8 cellular contexts compared by ENCODE assay signal in genomic region chr9:9942764-9943424, GRCh38.
DNase-seq lines count a peak whose midpoint lies in the region; ATAC-seq and TF ChIP-seq lines count a peak whose summit lies in the region.

No MANE protein-coding gene starts in this region.

- no peaks in the 10 kb centered on the region for H3K36me3 ChIP-seq in CD4-positive, CD25-positive, alpha-beta regulatory T cell (ENCODE audit: control insufficient read depth, insufficient read depth, low read length)

- no peak overlapping the region for H3K27ac Mint-ChIP-seq in CD4-positive, CD25-positive, alpha-beta regulatory T cell
- H3K27ac Mint-ChIP-seq in activated CD8-positive, alpha-beta T cell treated with anti-CD3 and anti-CD28 coated beads, Interleukin-2, amount 10 ng/mL, durations not matched to agents 7 days and 5 days, result no peak overlapping the region

- TF ChIP-seq POLR2A in erythroblast (IDR thresholded peaks at IDR 0.05; ENCODE audit: low read length), result no peak

- H3K36me3 Mint-ChIP-seq in CD4-positive, CD25-positive, alpha-beta regulatory T cell, result no peaks in the 10 kb centered on the region
- H3K36me3 Mint-ChIP-seq in activated CD8-positive, alpha-beta T cell treated with anti-CD3 and anti-CD28 coated beads, Interleukin-2, amount 10 ng/mL, durations not matched to agents 7 days and 5 days (ENCODE audit: low read depth), result no peaks in the 10 kb centered on the region

- POLR2A ChIA-PET in activated CD8-positive, alpha-beta T cell treated with anti-CD3 and anti-CD28 coated beads, Interleukin-2, amount 10 ng/mL, durations not matched to agents 7 days and 5 days (lab: Charles Lee), result no interaction called here

- no peaks in the 10 kb centered on the region for H3K9me3 ChIP-seq in CD4-positive, CD25-positive, alpha-beta regulatory T cell (ENCODE audit: control insufficient read depth in 2 of 2, low read length in 2 of 2)

- DNase-seq in CD4-positive, CD25-positive, alpha-beta regulatory T cell, result peak in 2 of 3 donors; percentile 21 to 41
- DNase-seq in NCI-H446 treated with DMSO at 0.1 percent for 48 hours (lab: John Stamatoyannopoulos, UW) (peak; percentile 68), erythroblast (lab: John Stamatoyannopoulos, UW) (peak; percentile 38 to 65), myocyte (ENCODE audit: low read depth) (peak; percentile 58), stromal cell of bone marrow (ENCODE audit: low read depth) (peak; percentile 18)
- DNase-seq in activated CD8-positive, alpha-beta T cell treated with anti-CD3 and anti-CD28 coated beads, Interleukin-2, amount 10 ng/mL, durations not matched to agents 7 days and 5 days, result peak; percentile 59

- no peak overlapping the region for H3K4me3 ChIP-seq in CD4-positive, CD25-positive, alpha-beta regulatory T cell (ENCODE audit: low read depth, low read length)

- no peaks in the 10 kb centered on the region for H3K4me1 ChIP-seq in CD4-positive, CD25-positive, alpha-beta regulatory T cell (ENCODE audit: control insufficient read depth, insufficient read depth, low read length, poor library complexity, severe bottlenecking)

- H3K4me1 Mint-ChIP-seq in CD4-positive, CD25-positive, alpha-beta regulatory T cell, result no peaks in the 10 kb centered on the region
- no peaks in the 10 kb centered on the region for H3K4me1 Mint-ChIP-seq in activated CD8-positive, alpha-beta T cell treated with anti-CD3 and anti-CD28 coated beads, Interleukin-2, amount 10 ng/mL, durations not matched to agents 7 days and 5 days (ENCODE audit: low read depth)

- no peak overlapping the region for H3K27ac ChIP-seq in CD4-positive, CD25-positive, alpha-beta regulatory T cell (ENCODE audit: insufficient read depth, low read length, poor library complexity, severe bottlenecking)

- H3K27me3 Mint-ChIP-seq in CD4-positive, CD25-positive, alpha-beta regulatory T cell, result no peaks in the 10 kb centered on the region
- no peaks in the 10 kb centered on the region for H3K27me3 Mint-ChIP-seq in activated CD8-positive, alpha-beta T cell treated with anti-CD3 and anti-CD28 coated beads, Interleukin-2, amount 10 ng/mL, durations not matched to agents 7 days and 5 days (ENCODE audit: low read depth)

- peak in 1 of 2 donors; percentile 52 for ATAC-seq in CD4-positive, CD25-positive, alpha-beta regulatory T cell (ENCODE audit: low read depth in 2 of 2)
- peak; percentile 80 for ATAC-seq in GM19035 (IDR thresholded peaks at IDR 0.05; ENCODE audit: unreplicated experiment)
- peak; percentile 83 for ATAC-seq in HG03280 (IDR thresholded peaks at IDR 0.05; ENCODE audit: unreplicated experiment)
- ATAC-seq in activated CD8-positive, alpha-beta T cell treated with anti-CD3 and anti-CD28 coated beads, Interleukin-2, amount 10 ng/mL, durations not matched to agents 7 days and 5 days, result no peak

- H3K4me3 Mint-ChIP-seq in CD4-positive, CD25-positive, alpha-beta regulatory T cell, result no peak overlapping the region
- no peak overlapping the region for H3K4me3 Mint-ChIP-seq in activated CD8-positive, alpha-beta T cell treated with anti-CD3 and anti-CD28 coated beads, Interleukin-2, amount 10 ng/mL, durations not matched to agents 7 days and 5 days

- no peaks in the 10 kb centered on the region for H3K27me3 ChIP-seq in CD4-positive, CD25-positive, alpha-beta regulatory T cell (ENCODE audit: control insufficient read depth, insufficient read depth, low read length)

- CTCF ChIA-PET in activated CD8-positive, alpha-beta T cell treated with anti-CD3 and anti-CD28 coated beads, Interleukin-2, amount 10 ng/mL, durations not matched to agents 7 days and 5 days (lab: Charles Lee), result interaction anchor here (0.6 to 2.5 kb wide), 13 partner anchors 9 to 963 kb away, joined by 3 to 14 read pairs (median 4); no protein-coding TSS in a partner anchor

- no peaks in the 10 kb centered on the region for H3K9me3 Mint-ChIP-seq in CD4-positive, CD25-positive, alpha-beta regulatory T cell
- no peaks in the 10 kb centered on the region for H3K9me3 Mint-ChIP-seq in activated CD8-positive, alpha-beta T cell treated with anti-CD3 and anti-CD28 coated beads, Interleukin-2, amount 10 ng/mL, durations not matched to agents 7 days and 5 days (ENCODE audit: insufficient read depth)

Comparison
In these comparisons a context has a peak if more than half of its experiments do, and no peak if none do; other contexts are left out.
1. DNase-seq: peak in every context shown above with its lines; median percentile 68 in NCI-H446 treated with DMSO at 0.1 percent for 48 hours; 59 in activated CD8-positive, alpha-beta T cell treated with anti-CD3 and anti-CD28 coated beads, Interleukin-2, amount 10 ng/mL, durations not matched to agents 7 days and 5 days; 58 in myocyte; 52 in erythroblast; 31 in CD4-positive, CD25-positive, alpha-beta regulatory T cell; 18 in stromal cell of bone marrow.